In the genomic region with DNA sequence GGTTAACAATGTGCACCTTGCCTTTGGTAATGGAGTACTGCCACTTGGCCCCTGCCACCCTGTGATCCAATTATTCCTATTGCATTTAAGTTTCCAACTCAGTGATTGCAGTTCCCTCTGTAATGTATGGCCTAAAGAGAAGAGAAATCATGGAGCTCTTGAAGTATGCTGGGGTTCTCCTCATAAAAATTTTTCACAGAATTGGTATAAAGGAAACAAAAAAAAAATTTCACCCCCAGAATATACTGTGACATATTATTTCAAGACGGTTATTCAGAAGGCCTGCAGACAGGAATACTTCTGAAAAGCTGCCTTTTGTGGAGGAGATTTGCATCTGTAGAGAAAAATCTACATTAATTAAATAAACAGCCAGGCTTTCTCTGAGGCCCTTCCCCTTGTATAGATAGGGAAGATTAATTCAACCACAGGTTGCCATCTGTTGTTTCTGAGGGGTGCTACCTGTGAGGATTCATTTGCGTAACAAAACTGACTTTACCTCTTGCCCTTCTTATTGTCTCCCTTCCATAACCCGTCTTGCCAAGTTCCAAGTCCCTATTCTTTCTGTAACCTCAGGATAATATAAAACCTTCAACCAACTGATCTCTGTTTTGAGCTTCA, we compare ENCODE assay signal across 29 cellular contexts.
DNase-seq lines count a peak whose midpoint lies in the region; ATAC-seq lines count a peak whose summit lies in the region.
"Had no signal": no experiment of that assay in that cellular context is flagged by ENCODE, and none has a peak within 500 bp of the region (broad histone marks: within the 10 kb centered on the region; RNA-seq: fewer than 3 reads in every experiment).

No MANE protein-coding gene starts in this region.

- H3K36me3 ChIP-seq in iPS DF 6.9 (ENCODE audit: control insufficient read depth, insufficient read depth, low read length), result no peaks in the 10 kb centered on the region
- H3K36me3 ChIP-seq: BE2C, SJSA1 had no signal

- DNase-seq in NCI-H82 (lab: John Stamatoyannopoulos, UW) (peak; percentile 21), NCI-H82 treated with DMSO at 0.1 percent for 48 hours (lab: John Stamatoyannopoulos, UW; ENCODE audit: unreplicated experiment) (no peak), NCI-H526 treated with DMSO at 0.1 percent for 48 hours (lab: John Stamatoyannopoulos, UW) (peak; percentile 90), iPS DF 6.9 (ENCODE audit: low read depth, low spot score) (peak; percentile 29), NCI-H2227 (lab: John Stamatoyannopoulos, UW; ENCODE audit: unreplicated experiment) (no peak), NCI-H2029 treated with DMSO at 0.1 percent for 48 hours (lab: John Stamatoyannopoulos, UW) (no peak), HuH-7.5 (ENCODE audit: low spot score) (no peak)
- DNase-seq: 8988T; ACHN; BE2C; CD8-positive, alpha-beta memory T cell; DMS 273 treated with DMSO at 0.1 percent for 48 hours; DMS79; EL; GDM1; HCEC 1CT; Kasumi-1; NCI-H1092 treated with DMSO at 0.1 percent for 48 hours; NCI-H1436 treated with DMSO at 0.1 percent for 48 hours; NCI-H187 treated with DMSO at 0.1 percent for 48 hours; NCI-H2107; NCI-H2227 treated with DMSO at 0.1 percent for 48 hours; NK-92 treated with Interleukin-12 subunit alpha and Interleukin-12 subunit beta, amount 100 ng/mL, for 24 hours; Right ventricle myocardium superior; RPMI8226; T-cell had no signal

- H3K4me1 ChIP-seq in iPS DF 6.9 (ENCODE audit: control insufficient read depth, insufficient read depth, low read length), result peaks cover 1% of the 10 kb centered on the region; the same call in 1 of the 2 replicates
- H3K4me1 ChIP-seq: BE2C, SJSA1 had no signal

- H3K27ac ChIP-seq in iPS DF 6.9 (ENCODE audit: low read length), result no peak overlapping the region
- H3K27ac ChIP-seq: SJSA1 had no signal

- H3K9me3 ChIP-seq in iPS DF 6.9 (ENCODE audit: control insufficient read depth, insufficient read depth, low read length), result no peaks in the 10 kb centered on the region
- H3K9me3 ChIP-seq: BE2C, SJSA1 had no signal

- H3K27me3 ChIP-seq in iPS DF 6.9 (ENCODE audit: control insufficient read depth, insufficient read depth, low read length), result no peaks in the 10 kb centered on the region
- H3K27me3 ChIP-seq: BE2C, SJSA1 had no signal

- no peak overlapping the region for H3K4me3 ChIP-seq in iPS DF 6.9 (ENCODE audit: low read length)
- H3K4me3 ChIP-seq: GM12878, SJSA1 had no signal

- no CpG with 5 or more reads among the region's 3 CpGs for WGBS in iPS DF 6.9 (ENCODE audit: insufficient coverage, insufficient read length)

- ATAC-seq in GM21737 (IDR thresholded peaks at IDR 0.05; ENCODE audit: unreplicated experiment), result no peak
- ATAC-seq: GM12878, T-cell had no signal

Comparison
In these comparisons a context has a peak if more than half of its experiments do, and no peak if none do; other contexts are left out.
1. DNase-seq: peak in NCI-H82 (single experiment), NCI-H526 treated with DMSO at 0.1 percent for 48 hours (single experiment) and iPS DF 6.9 (single experiment); none in NCI-H82 treated with DMSO at 0.1 percent for 48 hours (single experiment), NCI-H2227 (single experiment), NCI-H2029 treated with DMSO at 0.1 percent for 48 hours (single experiment) and HuH-7.5 (single experiment).